ENCODE assay signal across 33 cellular contexts in genomic region chr13:32266130-32266529, GRCh38. TPM values are rescaled to one million over a fixed set of nuclear protein-coding genes. Genes with fewer than 3 reads are reported as not detected.
"Had no signal": no experiment of that assay in that cellular context is flagged by ENCODE, and none has a peak within 500 bp of the region (broad histone marks: within the 10 kb centered on the region; RNA-seq: fewer than 3 reads in every experiment).

No MANE protein-coding gene starts in this region.

- H3K27me3 ChIP-seq: brain microvascular endothelial cell, dorsolateral prefrontal cortex, esophagus muscularis mucosa, foreskin keratinocyte, gastrocnemius medialis had no signal

- ATAC-seq: activated CD4-positive, alpha-beta T cell treated with anti-CD3 and anti-CD28 coated beads for 36 hours; activated CD8-positive, alpha-beta memory T cell treated with anti-CD3 and anti-CD28 coated beads, Interleukin-2, amount 10 ng/mL, durations not matched to agents 7 days and 5 days; activated CD8-positive, alpha-beta T cell treated with anti-CD3 and anti-CD28 coated beads, Interleukin-2, amount 10 ng/mL, durations not matched to agents 7 days and 5 days; activated naive CD4-positive, alpha-beta T cell treated with anti-CD3 and anti-CD28 coated beads, Interleukin-2, amount 50 U/mL, for 72 hours; activated T-cell treated with anti-CD3 and anti-CD28 coated beads, Interleukin-2, amount 50 U/mL, for 72 hours; foreskin keratinocyte; gastrocnemius medialis had no signal

- H3K4me3 ChIP-seq: coronary artery, dorsolateral prefrontal cortex, esophagus muscularis mucosa, gastrocnemius medialis had no signal

- DNase-seq: activated CD4-positive, alpha-beta memory T cell treated with anti-CD3 and anti-CD28 coated beads for 36 hours; activated CD4-positive, alpha-beta T cell treated with anti-CD3 and anti-CD28 coated beads for 36 hours; activated CD4-positive, alpha-beta T cell treated with anti-CD3 and anti-CD28 coated beads, Interleukin-2, amount 10 ng/mL, durations not matched to agents 24 days and 14 days; activated CD4-positive, CD25-positive, alpha-beta regulatory T cell; activated CD4-positive, CD25-positive, alpha-beta regulatory T cell treated with anti-CD3 and anti-CD28 coated beads, Interleukin-2, amount 50 U/mL, for 72 hours; activated CD8-positive, alpha-beta memory T cell treated with anti-CD3 and anti-CD28 coated beads, Interleukin-2, amount 10 ng/mL, durations not matched to agents 7 days and 5 days; activated CD8-positive, alpha-beta memory T cell treated with anti-CD3 and anti-CD28 coated beads, Interleukin-2, amount 50 U/mL, for 4 hours; activated CD8-positive, alpha-beta T cell treated with anti-CD3 and anti-CD28 coated beads, Interleukin-2, amount 10 ng/mL, durations not matched to agents 7 days and 5 days; activated gamma-delta T cell; activated naive CD4-positive, alpha-beta T cell; activated naive CD4-positive, alpha-beta T cell treated with anti-CD3 and anti-CD28 coated beads, Interleukin-2, amount 10 ng/mL, durations not matched to agents 7 days and 5 days; activated naive CD8-positive, alpha-beta T cell treated with anti-CD3 and anti-CD28 coated beads, Interleukin-2, amount 10 ng/mL, durations not matched to agents 7 days and 5 days; activated T-cell treated with anti-CD3 and anti-CD28 coated beads, Interleukin-2, amount 50 U/mL, for 1 hour; activated T-cell treated with anti-CD3 and anti-CD28 coated beads, Interleukin-2, amount 50 U/mL, for 72 hours; amniotic stem cell; anterior cingulate cortex; brain microvascular endothelial cell; dorsolateral prefrontal cortex; effector memory CD4-positive, alpha-beta T cell; endodermal cell; erythroblast; foreskin keratinocyte; gastrocnemius medialis; T-helper 2 cell had no signal

- H3K36me3 ChIP-seq: brain microvascular endothelial cell had no signal

- FAIRE-seq: astrocyte, bronchial epithelial cell had no signal

- H3K27ac ChIP-seq: brain microvascular endothelial cell, foreskin keratinocyte had no signal

- H3K9me3 ChIP-seq: esophagus muscularis mucosa, gastrocnemius medialis had no signal

RNA-seq across cellular contexts. Expression of gene ZAR1L, which starts 49.0 kb away (rescaled TPM):
- total RNA-seq: activated CD4-positive, alpha-beta memory T cell treated with anti-CD3 and anti-CD28 coated beads for 36 hours; activated CD4-positive, alpha-beta T cell treated with anti-CD3 and anti-CD28 coated beads for 36 hours; activated CD8-positive, alpha-beta memory T cell treated with anti-CD3 and anti-CD28 coated beads for 36 hours; activated CD8-positive, alpha-beta memory T cell treated with anti-CD3 and anti-CD28 coated beads, Interleukin-2, amount 10 ng/mL, durations not matched to agents 7 days and 5 days; activated CD8-positive, alpha-beta T cell treated with anti-CD3 and anti-CD28 coated beads, Interleukin-2, amount 10 ng/mL, durations not matched to agents 7 days and 5 days; activated naive CD4-positive, alpha-beta T cell treated with anti-CD3 and anti-CD28 coated beads, Interleukin-2, amount 50 U/mL, for 72 hours; activated naive CD8-positive, alpha-beta T cell treated with anti-CD3 and anti-CD28 coated beads, Interleukin-2, amount 10 ng/mL, durations not matched to agents 7 days and 5 days; activated T-cell treated with anti-CD3 and anti-CD28 coated beads, Interleukin-2, amount 50 U/mL, for 72 hours; astrocyte; bronchial epithelial cell; cardiac septum; cerebellum; esophagus muscularis mucosa; foreskin keratinocyte; gastrocnemius medialis; T-helper 1 cell treated with Interleukin-12 subunit alpha and Interleukin-12 subunit beta and Interleukin-4 antibody, amounts not matched to agents 30 ng/mL and 1 ng/mL, for 36 hours had no signal
- polyA plus RNA-seq: foreskin keratinocyte had no signal
